ENCODE assay signal across 17 cellular contexts in the genomic region with DNA sequence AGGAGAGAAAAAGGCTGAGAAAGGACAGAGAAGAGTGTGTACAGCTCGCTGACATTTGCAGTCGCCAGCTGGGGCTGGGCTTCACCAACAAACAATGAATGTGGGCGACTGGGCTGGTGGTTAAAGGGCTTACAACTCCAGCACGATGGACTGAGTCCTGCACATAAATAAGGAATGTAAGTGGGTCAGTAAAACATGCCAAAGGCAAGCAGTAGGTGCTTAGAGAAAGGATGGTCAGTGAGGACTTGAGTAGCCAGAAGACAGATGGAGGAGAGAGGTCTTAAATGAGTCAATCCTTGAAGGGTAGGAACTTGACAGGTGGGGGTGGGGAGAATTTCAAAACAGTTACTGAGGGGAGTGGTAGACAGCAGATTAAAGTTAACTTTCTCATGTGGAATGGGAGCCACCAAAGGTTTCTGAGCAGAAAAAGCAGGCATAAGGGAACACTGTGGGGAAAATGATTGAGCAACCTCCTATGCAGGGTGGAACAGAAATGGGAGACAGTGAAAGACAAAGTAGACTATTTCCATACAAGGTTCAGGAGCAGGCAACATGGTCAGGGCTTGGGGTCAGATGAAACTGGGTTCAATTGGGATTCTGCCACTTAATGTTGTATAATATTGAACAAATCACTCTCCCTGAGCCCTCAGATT. TPM values are rescaled to one million over a fixed set of nuclear protein-coding genes. Genes with fewer than 3 reads are reported as not detected.
DNase-seq lines count a peak whose midpoint lies in the region; ATAC-seq and TF ChIP-seq lines count a peak whose summit lies in the region.
"Had no signal": no experiment of that assay in that cellular context is flagged by ENCODE, and none has a peak within 500 bp of the region (broad histone marks: within the 10 kb centered on the region; RNA-seq: fewer than 3 reads in every experiment).

No MANE protein-coding gene starts in this region.

- H3K27ac ChIP-seq in HEK293 (ENCODE audit: extremely low read depth, low read depth, low read length) (no peak overlapping the region), RWPE1 (no peak overlapping the region)
- H3K27ac ChIP-seq: BLaER1, ovary, SJCRH30 had no signal

- peak overlapping the region; percentile 43 for H3K4me2 ChIP-seq in skeletal muscle satellite cell (ENCODE audit: low read length)
- H3K4me2 ChIP-seq: BLaER1 had no signal

- H3K27me3 ChIP-seq in skeletal muscle satellite cell (ENCODE audit: control insufficient read depth, insufficient read depth, low read length): no peaks in the 10 kb centered on the region
- H3K27me3 ChIP-seq: BLaER1, ovary, SJCRH30 had no signal

- H3K9ac ChIP-seq in skeletal muscle satellite cell (ENCODE audit: low read depth, low read length): peak overlapping the region; percentile 7
- H3K9ac ChIP-seq: BLaER1 had no signal

- POLR2A ChIA-PET in HEK293 (lab: Yijun Ruan, JAX) (no interaction called here), RWPE1 (lab: Yijun Ruan, JAX; ENCODE audit: low non-redundant PET) (interaction anchor here (0.8 kb wide), 1 partner anchor 165 kb away, joined by 10 read pairs; no protein-coding TSS in a partner anchor)

- DNase-seq in fibroblast of pulmonary artery (ENCODE audit: low read depth): peak; percentile 44
- no peak for DNase-seq in activated effector memory CD4-positive, alpha-beta T cell treated with Interleukin-2 at 50 U/mL for 16 hours
- no peak for DNase-seq in RWPE1 (ENCODE audit: low spot score)
- DNase-seq: activated CD4-positive, alpha-beta T cell treated with anti-CD3 and anti-CD28 coated beads, Interleukin-2, amount 50 U/mL, for 48 hours; effector CD4-positive, alpha-beta T cell; glutamatergic neuron; mucosa of descending colon; NCI-H1105; NCI-H2171 treated with DMSO at 0.1 percent for 48 hours; ovary; SJCRH30 had no signal

- H3K36me3 ChIP-seq in HEK293 (ENCODE audit: control insufficient read depth in 2 of 2, insufficient read depth in 1 of 2, low read length in 2 of 2) (no peaks in the 10 kb centered on the region), skeletal muscle satellite cell (ENCODE audit: insufficient read depth, low read length) (no peaks in the 10 kb centered on the region)
- H3K36me3 ChIP-seq: BLaER1, ovary, SJCRH30 had no signal

- CTCF ChIA-PET in HEK293 (lab: Yijun Ruan, JAX) (interaction anchor here (0.5 to 1.0 kb wide), 4 partner anchors 9 to 38 kb away, joined by 3 read pairs; no protein-coding TSS in a partner anchor), RWPE1 (lab: Yijun Ruan, JAX) (no interaction called here)

- ATAC-seq in SK-N-SH treated with all-trans-retinoic acid at 6 μM for 48 hours: peak; percentile 10; the same call in 2 of the 3 replicates
- ATAC-seq in GM18517 (IDR thresholded peaks at IDR 0.05; ENCODE audit: unreplicated experiment): no peak
- ATAC-seq in HG03095 (IDR thresholded peaks at IDR 0.05; ENCODE audit: unreplicated experiment): no peak
- ATAC-seq: mucosa of descending colon had no signal

- H3K4me1 ChIP-seq in HEK293 (ENCODE audit: control insufficient read depth, insufficient read depth, low read length): peaks cover 11% of the 10 kb centered on the region
- peaks cover 66% of the 10 kb centered on the region for H3K4me1 ChIP-seq in skeletal muscle satellite cell (ENCODE audit: control insufficient read depth, insufficient read depth, low read length)

- H3K9me3 ChIP-seq in HEK293 (ENCODE audit: control insufficient read depth, insufficient read depth, low read depth, low read length): no peaks in the 10 kb centered on the region
- H3K9me3 ChIP-seq in skeletal muscle satellite cell (replicated peaks; ENCODE audit: low read length): no peaks in the 10 kb centered on the region
- H3K9me3 ChIP-seq: BLaER1, mucosa of descending colon, ovary, SJCRH30 had no signal

- TF ChIP-seq CTCF in HEK293 (tag by site-specific recombination; IDR thresholded peaks at IDR 0.05) (no peak), fibroblast of pulmonary artery (IDR thresholded peaks at IDR 0.05; ENCODE audit: low read length, missing control alignments) (no peak), RWPE1 (conservative IDR thresholded peaks at IDR 0.05; ENCODE audit: low read depth) (no peak)

- H3K4me3 ChIP-seq in HEK293 (ENCODE audit: low read depth, low read length) (no peak overlapping the region), fibroblast of pulmonary artery (replicated peaks; ENCODE audit: low read depth, low read length) (no peak overlapping the region), skeletal muscle satellite cell (ENCODE audit: low read length) (no peak overlapping the region)
- H3K4me3 ChIP-seq: BLaER1, mucosa of descending colon, ovary, SJCRH30 had no signal

TF ChIP-seq in HEK293, 187 proteins besides CTCF, POLR2A, EP300 and RAD21 (continues in another document):
- TF ChIP-seq ZBTB8A (tag by site-specific recombination; IDR thresholded peaks at IDR 0.05) (peak; percentile 19; the same call in 1 of the 2 replicates), PRDM10 (tag by site-specific recombination; IDR thresholded peaks at IDR 0.05) (no peak), ZNF776 (tag by site-specific recombination; IDR thresholded peaks at IDR 0.05; ENCODE audit: borderline replicate concordance) (no peak), FEZF1 (tag by site-specific recombination; IDR thresholded peaks at IDR 0.05) (peak; percentile 64), OSR2 (tag by site-specific recombination; IDR thresholded peaks at IDR 0.05) (no peak), HOXD13 (CRISPR knock-in tag; IDR thresholded peaks at IDR 0.05; ENCODE audit: borderline replicate concordance) (no peak), PRDM1 (tag by site-specific recombination; IDR thresholded peaks at IDR 0.05) (0 out of 2 replicates have a peak, but pooled peaks have one; percentile 33), ZBTB17 (tag by site-specific recombination; IDR thresholded peaks at IDR 0.05) (no peak)

TF ChIP-seq in SK-N-SH treated with all-trans-retinoic acid at 6 μM for 48 hours, 23 proteins besides CTCF, POLR2A, EP300 and RAD21 (continues in another document):
- TF ChIP-seq POU6F1 (CRISPR knock-in tag; IDR thresholded peaks at IDR 0.05; ENCODE audit: borderline replicate concordance, low read depth) (no peak), ESRRG (CRISPR knock-in tag; IDR thresholded peaks at IDR 0.05) (no peak), CSDC2 (CRISPR knock-in tag; IDR thresholded peaks at IDR 0.05) (no peak), ZFP3 (CRISPR knock-in tag; IDR thresholded peaks at IDR 0.05) (no peak), ZNF565 (CRISPR knock-in tag; conservative IDR thresholded peaks at IDR 0.05; ENCODE audit: low read depth) (no peak), ZFP30 (CRISPR knock-in tag; IDR thresholded peaks at IDR 0.05) (no peak), ZC3H10 (CRISPR knock-in tag; IDR thresholded peaks at IDR 0.05) (no peak), ARNTL (CRISPR knock-in tag; IDR thresholded peaks at IDR 0.05; ENCODE audit: borderline replicate concordance, low read depth) (no peak), PPARA (CRISPR knock-in tag; IDR thresholded peaks at IDR 0.05; ENCODE audit: borderline replicate concordance) (no peak), SNAI2 (CRISPR knock-in tag; IDR thresholded peaks at IDR 0.05) (no peak), TOX (CRISPR knock-in tag; IDR thresholded peaks at IDR 0.05; ENCODE audit: borderline replicate concordance) (no peak), RARB (CRISPR knock-in tag; IDR thresholded peaks at IDR 0.05) (no peak), TCF4 (CRISPR knock-in tag; IDR thresholded peaks at IDR 0.05; ENCODE audit: borderline replicate concordance) (no peak), OSR1 (CRISPR knock-in tag; IDR thresholded peaks at IDR 0.05) (no peak)
- TF ChIP-seq, protein P1, sequence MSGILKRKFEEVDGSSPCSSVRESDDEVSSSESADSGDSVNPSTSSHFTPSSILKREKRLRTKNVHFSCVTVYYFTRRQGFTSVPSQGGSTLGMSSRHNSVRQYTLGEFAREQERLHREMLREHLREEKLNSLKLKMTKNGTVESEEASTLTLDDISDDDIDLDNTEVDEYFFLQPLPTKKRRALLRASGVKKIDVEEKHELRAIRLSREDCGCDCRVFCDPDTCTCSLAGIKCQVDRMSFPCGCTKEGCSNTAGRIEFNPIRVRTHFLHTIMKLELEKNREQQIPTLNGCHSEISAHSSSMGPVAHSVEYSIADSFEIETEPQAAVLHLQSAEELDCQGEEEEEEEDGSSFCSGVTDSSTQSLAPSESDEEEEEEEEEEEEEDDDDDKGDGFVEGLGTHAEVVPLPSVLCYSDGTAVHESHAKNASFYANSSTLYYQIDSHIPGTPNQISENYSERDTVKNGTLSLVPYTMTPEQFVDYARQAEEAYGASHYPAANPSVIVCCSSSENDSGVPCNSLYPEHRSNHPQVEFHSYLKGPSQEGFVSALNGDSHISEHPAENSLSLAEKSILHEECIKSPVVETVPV (CRISPR knock-in tag; IDR thresholded peaks at IDR 0.05): no peak
- TF ChIP-seq, protein P2, sequence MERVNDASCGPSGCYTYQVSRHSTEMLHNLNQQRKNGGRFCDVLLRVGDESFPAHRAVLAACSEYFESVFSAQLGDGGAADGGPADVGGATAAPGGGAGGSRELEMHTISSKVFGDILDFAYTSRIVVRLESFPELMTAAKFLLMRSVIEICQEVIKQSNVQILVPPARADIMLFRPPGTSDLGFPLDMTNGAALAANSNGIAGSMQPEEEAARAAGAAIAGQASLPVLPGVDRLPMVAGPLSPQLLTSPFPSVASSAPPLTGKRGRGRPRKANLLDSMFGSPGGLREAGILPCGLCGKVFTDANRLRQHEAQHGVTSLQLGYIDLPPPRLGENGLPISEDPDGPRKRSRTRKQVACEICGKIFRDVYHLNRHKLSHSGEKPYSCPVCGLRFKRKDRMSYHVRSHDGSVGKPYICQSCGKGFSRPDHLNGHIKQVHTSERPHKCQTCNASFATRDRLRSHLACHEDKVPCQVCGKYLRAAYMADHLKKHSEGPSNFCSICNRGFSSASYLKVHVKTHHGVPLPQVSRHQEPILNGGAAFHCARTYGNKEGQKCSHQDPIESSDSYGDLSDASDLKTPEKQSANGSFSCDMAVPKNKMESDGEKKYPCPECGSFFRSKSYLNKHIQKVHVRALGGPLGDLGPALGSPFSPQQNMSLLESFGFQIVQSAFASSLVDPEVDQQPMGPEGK (CRISPR knock-in tag; IDR thresholded peaks at IDR 0.05; ENCODE audit: borderline replicate concordance): no peak

RNA-seq across cellular contexts. Expression of gene GADD45A, which starts 37.4 kb away (rescaled TPM):
- 22.9 and 30.2 TPM in 2 replicates for total RNA-seq in skeletal muscle satellite cell (2012; rRNA removed)
